ENCODE assay signal across 1 cellular context in the genomic region with DNA sequence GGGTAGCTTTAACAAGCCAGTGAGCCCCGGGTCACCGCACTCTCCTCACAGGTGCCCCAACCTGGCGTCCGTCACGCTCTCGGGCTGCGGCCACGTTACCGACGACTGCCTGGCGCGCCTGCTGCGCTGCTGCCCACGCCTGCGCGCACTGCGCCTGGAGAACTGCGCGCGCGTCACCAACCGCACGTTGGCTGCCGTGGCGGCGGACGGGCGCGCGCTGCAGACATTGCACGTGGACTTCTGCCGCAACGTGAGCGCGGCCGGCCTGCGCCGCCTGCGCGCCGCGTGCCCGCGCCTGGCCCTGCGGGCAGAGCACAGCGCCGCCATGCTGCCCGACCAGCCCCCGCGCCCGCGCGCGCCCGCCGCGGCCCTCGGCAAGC.
TF ChIP-seq lines count a peak whose summit lies in the region.

No MANE protein-coding gene starts in this region.

TF ChIP-seq in HepG2, 621 proteins besides CTCF, POLR2A, EP300 and RAD21 (continued from another document and continues in another):
- TF ChIP-seq, protein P1, sequence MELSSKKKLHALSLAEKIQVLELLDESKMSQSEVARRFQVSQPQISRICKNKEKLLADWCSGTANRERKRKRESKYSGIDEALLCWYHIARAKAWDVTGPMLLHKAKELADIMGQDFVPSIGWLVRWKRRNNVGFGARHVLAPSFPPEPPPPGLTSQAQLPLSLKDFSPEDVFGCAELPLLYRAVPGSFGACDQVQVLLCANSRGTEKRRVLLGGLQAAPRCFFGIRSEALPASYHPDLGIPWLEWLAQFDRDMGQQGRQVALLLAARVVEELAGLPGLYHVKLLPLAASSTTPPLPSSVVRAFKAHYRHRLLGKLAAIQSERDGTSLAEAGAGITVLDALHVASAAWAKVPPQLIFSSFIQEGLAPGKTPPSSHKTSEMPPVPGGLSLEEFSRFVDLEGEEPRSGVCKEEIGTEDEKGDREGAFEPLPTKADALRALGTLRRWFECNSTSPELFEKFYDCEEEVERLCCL (CRISPR knock-in tag; IDR thresholded peaks at IDR 0.05; ENCODE audit: borderline replicate concordance): no peak
- TF ChIP-seq MEIS1 (CRISPR knock-in tag; IDR thresholded peaks at IDR 0.05; ENCODE audit: borderline replicate concordance): no peak
- TF ChIP-seq RBFOX2 (IDR thresholded peaks at IDR 0.05; ENCODE audit: low read depth, low read length): peak; percentile 94
- no peak; the same call in 1 of the 2 replicates for TF ChIP-seq ZNF547 (CRISPR knock-in tag; IDR thresholded peaks at IDR 0.05)
- TF ChIP-seq CCAR2 (optimal IDR thresholded peaks at IDR 0.05; ENCODE audit: low read depth, low read length): no peak
- TF ChIP-seq MTF1 (CRISPR knock-in tag; IDR thresholded peaks at IDR 0.05): peak; percentile 86; the same call in 1 of the 2 replicates
- TF ChIP-seq MAF1 (CRISPR knock-in tag; IDR thresholded peaks at IDR 0.05; ENCODE audit: borderline replicate concordance): peak; percentile 69; the same call in 1 of the 2 replicates
- TF ChIP-seq, protein P2, sequence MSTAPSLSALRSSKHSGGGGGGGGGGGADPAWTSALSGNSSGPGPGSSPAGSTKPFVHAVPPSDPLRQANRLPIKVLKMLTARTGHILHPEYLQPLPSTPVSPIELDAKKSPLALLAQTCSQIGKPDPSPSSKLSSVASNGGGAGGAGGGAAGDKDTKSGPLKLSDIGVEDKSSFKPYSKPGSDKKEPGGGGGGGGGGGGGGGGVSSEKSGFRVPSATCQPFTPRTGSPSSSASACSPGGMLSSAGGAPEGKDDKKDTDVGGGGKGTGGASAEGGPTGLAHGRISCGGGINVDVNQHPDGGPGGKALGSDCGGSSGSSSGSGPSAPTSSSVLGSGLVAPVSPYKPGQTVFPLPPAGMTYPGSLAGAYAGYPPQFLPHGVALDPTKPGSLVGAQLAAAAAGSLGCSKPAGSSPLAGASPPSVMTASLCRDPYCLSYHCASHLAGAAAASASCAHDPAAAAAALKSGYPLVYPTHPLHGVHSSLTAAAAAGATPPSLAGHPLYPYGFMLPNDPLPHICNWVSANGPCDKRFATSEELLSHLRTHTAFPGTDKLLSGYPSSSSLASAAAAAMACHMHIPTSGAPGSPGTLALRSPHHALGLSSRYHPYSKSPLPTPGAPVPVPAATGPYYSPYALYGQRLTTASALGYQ (CRISPR knock-in tag; IDR thresholded peaks at IDR 0.05): no peak
- no peak; the same call in none of the 2 replicates for TF ChIP-seq FOXC1 (CRISPR knock-in tag; IDR thresholded peaks at IDR 0.05; ENCODE audit: borderline replicate concordance)
- peak; percentile 38; the same call in 1 of the 2 replicates for TF ChIP-seq KLF6 (CRISPR knock-in tag; IDR thresholded peaks at IDR 0.05)
- TF ChIP-seq AGO2 (optimal IDR thresholded peaks at IDR 0.05; ENCODE audit: low read depth, low read length): no peak
- TF ChIP-seq, protein P3, sequence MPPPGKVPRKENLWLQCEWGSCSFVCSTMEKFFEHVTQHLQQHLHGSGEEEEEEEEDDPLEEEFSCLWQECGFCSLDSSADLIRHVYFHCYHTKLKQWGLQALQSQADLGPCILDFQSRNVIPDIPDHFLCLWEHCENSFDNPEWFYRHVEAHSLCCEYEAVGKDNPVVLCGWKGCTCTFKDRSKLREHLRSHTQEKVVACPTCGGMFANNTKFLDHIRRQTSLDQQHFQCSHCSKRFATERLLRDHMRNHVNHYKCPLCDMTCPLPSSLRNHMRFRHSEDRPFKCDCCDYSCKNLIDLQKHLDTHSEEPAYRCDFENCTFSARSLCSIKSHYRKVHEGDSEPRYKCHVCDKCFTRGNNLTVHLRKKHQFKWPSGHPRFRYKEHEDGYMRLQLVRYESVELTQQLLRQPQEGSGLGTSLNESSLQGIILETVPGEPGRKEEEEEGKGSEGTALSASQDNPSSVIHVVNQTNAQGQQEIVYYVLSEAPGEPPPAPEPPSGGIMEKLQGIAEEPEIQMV (CRISPR knock-in tag; IDR thresholded peaks at IDR 0.05; ENCODE audit: low read depth): no peak
- TF ChIP-seq POLR2G (IDR thresholded peaks at IDR 0.05; ENCODE audit: low read depth, low read length): peak; percentile 89
- TF ChIP-seq, protein P4, sequence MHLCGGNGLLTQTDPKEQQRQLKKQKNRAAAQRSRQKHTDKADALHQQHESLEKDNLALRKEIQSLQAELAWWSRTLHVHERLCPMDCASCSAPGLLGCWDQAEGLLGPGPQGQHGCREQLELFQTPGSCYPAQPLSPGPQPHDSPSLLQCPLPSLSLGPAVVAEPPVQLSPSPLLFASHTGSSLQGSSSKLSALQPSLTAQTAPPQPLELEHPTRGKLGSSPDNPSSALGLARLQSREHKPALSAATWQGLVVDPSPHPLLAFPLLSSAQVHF (CRISPR knock-in tag; IDR thresholded peaks at IDR 0.05): peak; percentile 46
- no peak for TF ChIP-seq MYNN (CRISPR knock-in tag; IDR thresholded peaks at IDR 0.05; ENCODE audit: low read depth)
- TF ChIP-seq ZNF274 (CRISPR knock-in tag; IDR thresholded peaks at IDR 0.05): peak; percentile 56; the same call in 1 of the 2 replicates
- TF ChIP-seq, protein P5, sequence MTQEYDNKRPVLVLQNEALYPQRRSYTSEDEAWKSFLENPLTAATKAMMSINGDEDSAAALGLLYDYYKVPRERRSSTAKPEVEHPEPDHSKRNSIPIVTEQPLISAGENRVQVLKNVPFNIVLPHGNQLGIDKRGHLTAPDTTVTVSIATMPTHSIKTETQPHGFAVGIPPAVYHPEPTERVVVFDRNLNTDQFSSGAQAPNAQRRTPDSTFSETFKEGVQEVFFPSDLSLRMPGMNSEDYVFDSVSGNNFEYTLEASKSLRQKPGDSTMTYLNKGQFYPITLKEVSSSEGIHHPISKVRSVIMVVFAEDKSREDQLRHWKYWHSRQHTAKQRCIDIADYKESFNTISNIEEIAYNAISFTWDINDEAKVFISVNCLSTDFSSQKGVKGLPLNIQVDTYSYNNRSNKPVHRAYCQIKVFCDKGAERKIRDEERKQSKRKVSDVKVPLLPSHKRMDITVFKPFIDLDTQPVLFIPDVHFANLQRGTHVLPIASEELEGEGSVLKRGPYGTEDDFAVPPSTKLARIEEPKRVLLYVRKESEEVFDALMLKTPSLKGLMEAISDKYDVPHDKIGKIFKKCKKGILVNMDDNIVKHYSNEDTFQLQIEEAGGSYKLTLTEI (CRISPR knock-in tag; conservative IDR thresholded peaks at IDR 0.05): no peak
- TF ChIP-seq KAT7 (CRISPR knock-in tag; IDR thresholded peaks at IDR 0.05; ENCODE audit: borderline replicate concordance): peak; percentile 53; the same call in 1 of the 2 replicates
- TF ChIP-seq FLYWCH1 (CRISPR knock-in tag; IDR thresholded peaks at IDR 0.05): no peak
- TF ChIP-seq TCF12 (IDR thresholded peaks at IDR 0.05): no peak
- TF ChIP-seq TCF12 (CRISPR knock-in tag; IDR thresholded peaks at IDR 0.05): no peak
- TF ChIP-seq, protein P6, sequence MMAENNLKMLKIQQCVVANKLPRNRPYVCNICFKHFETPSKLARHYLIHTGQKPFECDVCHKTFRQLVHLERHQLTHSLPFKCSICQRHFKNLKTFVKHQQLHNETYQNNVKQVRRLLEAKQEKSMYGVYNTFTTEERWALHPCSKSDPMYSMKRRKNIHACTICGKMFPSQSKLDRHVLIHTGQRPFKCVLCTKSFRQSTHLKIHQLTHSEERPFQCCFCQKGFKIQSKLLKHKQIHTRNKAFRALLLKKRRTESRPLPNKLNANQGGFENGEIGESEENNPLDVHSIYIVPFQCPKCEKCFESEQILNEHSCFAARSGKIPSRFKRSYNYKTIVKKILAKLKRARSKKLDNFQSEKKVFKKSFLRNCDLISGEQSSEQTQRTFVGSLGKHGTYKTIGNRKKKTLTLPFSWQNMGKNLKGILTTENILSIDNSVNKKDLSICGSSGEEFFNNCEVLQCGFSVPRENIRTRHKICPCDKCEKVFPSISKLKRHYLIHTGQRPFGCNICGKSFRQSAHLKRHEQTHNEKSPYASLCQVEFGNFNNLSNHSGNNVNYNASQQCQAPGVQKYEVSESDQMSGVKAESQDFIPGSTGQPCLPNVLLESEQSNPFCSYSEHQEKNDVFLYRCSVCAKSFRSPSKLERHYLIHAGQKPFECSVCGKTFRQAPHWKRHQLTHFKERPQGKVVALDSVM (CRISPR knock-in tag; IDR thresholded peaks at IDR 0.05): no peak
- TF ChIP-seq ZSCAN12 (CRISPR knock-in tag; IDR thresholded peaks at IDR 0.05): 0 out of 2 replicates have a peak, but pooled peaks have one; percentile 78
- TF ChIP-seq, protein P7, sequence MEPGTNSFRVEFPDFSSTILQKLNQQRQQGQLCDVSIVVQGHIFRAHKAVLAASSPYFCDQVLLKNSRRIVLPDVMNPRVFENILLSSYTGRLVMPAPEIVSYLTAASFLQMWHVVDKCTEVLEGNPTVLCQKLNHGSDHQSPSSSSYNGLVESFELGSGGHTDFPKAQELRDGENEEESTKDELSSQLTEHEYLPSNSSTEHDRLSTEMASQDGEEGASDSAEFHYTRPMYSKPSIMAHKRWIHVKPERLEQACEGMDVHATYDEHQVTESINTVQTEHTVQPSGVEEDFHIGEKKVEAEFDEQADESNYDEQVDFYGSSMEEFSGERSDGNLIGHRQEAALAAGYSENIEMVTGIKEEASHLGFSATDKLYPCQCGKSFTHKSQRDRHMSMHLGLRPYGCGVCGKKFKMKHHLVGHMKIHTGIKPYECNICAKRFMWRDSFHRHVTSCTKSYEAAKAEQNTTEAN (CRISPR knock-in tag; conservative IDR thresholded peaks at IDR 0.05): peak; percentile 68; the same call in 1 of the 2 replicates
- TF ChIP-seq ZNF570 (CRISPR knock-in tag; IDR thresholded peaks at IDR 0.05; ENCODE audit: borderline replicate concordance): no peak
- TF ChIP-seq ATF7 (IDR thresholded peaks at IDR 0.05): no peak
- no peak for TF ChIP-seq ATF7 (CRISPR knock-in tag; IDR thresholded peaks at IDR 0.05)
- TF ChIP-seq, protein P8, sequence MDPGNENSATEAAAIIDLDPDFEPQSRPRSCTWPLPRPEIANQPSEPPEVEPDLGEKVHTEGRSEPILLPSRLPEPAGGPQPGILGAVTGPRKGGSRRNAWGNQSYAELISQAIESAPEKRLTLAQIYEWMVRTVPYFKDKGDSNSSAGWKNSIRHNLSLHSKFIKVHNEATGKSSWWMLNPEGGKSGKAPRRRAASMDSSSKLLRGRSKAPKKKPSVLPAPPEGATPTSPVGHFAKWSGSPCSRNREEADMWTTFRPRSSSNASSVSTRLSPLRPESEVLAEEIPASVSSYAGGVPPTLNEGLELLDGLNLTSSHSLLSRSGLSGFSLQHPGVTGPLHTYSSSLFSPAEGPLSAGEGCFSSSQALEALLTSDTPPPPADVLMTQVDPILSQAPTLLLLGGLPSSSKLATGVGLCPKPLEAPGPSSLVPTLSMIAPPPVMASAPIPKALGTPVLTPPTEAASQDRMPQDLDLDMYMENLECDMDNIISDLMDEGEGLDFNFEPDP (CRISPR knock-in tag; conservative IDR thresholded peaks at IDR 0.05): no peak
- TF ChIP-seq, protein P9, sequence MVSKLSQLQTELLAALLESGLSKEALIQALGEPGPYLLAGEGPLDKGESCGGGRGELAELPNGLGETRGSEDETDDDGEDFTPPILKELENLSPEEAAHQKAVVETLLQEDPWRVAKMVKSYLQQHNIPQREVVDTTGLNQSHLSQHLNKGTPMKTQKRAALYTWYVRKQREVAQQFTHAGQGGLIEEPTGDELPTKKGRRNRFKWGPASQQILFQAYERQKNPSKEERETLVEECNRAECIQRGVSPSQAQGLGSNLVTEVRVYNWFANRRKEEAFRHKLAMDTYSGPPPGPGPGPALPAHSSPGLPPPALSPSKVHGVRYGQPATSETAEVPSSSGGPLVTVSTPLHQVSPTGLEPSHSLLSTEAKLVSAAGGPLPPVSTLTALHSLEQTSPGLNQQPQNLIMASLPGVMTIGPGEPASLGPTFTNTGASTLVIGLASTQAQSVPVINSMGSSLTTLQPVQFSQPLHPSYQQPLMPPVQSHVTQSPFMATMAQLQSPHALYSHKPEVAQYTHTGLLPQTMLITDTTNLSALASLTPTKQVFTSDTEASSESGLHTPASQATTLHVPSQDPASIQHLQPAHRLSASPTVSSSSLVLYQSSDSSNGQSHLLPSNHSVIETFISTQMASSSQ (IDR thresholded peaks at IDR 0.05; ENCODE audit: low read depth): no peak
- TF ChIP-seq, protein P9 (CRISPR knock-in tag; IDR thresholded peaks at IDR 0.05; ENCODE audit: borderline replicate concordance): peak; percentile 52; the same call in 1 of the 2 replicates
- TF ChIP-seq, protein P10, sequence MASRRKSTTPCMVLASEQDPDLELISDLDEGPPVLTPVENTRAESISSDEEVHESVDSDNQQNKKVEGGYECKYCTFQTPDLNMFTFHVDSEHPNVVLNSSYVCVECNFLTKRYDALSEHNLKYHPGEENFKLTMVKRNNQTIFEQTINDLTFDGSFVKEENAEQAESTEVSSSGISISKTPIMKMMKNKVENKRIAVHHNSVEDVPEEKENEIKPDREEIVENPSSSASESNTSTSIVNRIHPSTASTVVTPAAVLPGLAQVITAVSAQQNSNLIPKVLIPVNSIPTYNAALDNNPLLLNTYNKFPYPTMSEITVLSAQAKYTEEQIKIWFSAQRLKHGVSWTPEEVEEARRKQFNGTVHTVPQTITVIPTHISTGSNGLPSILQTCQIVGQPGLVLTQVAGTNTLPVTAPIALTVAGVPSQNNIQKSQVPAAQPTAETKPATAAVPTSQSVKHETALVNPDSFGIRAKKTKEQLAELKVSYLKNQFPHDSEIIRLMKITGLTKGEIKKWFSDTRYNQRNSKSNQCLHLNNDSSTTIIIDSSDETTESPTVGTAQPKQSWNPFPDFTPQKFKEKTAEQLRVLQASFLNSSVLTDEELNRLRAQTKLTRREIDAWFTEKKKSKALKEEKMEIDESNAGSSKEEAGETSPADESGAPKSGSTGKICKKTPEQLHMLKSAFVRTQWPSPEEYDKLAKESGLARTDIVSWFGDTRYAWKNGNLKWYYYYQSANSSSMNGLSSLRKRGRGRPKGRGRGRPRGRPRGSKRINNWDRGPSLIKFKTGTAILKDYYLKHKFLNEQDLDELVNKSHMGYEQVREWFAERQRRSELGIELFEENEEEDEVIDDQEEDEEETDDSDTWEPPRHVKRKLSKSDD (CRISPR knock-in tag; IDR thresholded peaks at IDR 0.05; ENCODE audit: low read depth): peak; percentile 56; the same call in 1 of the 2 replicates
